Comparison of ENCODE assay signal across 1 cellular context in genomic region chr22:39148727-39149535, GRCh38.
TF ChIP-seq lines count a peak whose summit lies in the region.

No MANE protein-coding gene starts in this region.

TF ChIP-seq in GM12878, 131 proteins besides CTCF, POLR2A, EP300 and RAD21 (continued from another document and continues in another):
- TF ChIP-seq ZBTB40 (IDR thresholded peaks at IDR 0.05; ENCODE audit: borderline replicate concordance): no peak
- peak; percentile 75 for TF ChIP-seq RELA (IDR thresholded peaks at IDR 0.05; ENCODE audit: borderline replicate concordance, partially characterized antibody)
- TF ChIP-seq ZNF274 (IDR thresholded peaks at IDR 0.05; ENCODE audit: insufficient read depth, insufficient read length): no peak
- peak; percentile 97 for TF ChIP-seq NFXL1 (IDR thresholded peaks at IDR 0.05; ENCODE audit: borderline replicate concordance)
- TF ChIP-seq ATF7 (IDR thresholded peaks at IDR 0.05; ENCODE audit: low read depth): peak; percentile 52; the same call in 1 of the 2 replicates
- TF ChIP-seq TCF3 (IDR thresholded peaks at IDR 0.05; ENCODE audit: borderline replicate concordance, insufficient read depth, low read depth, low read length): no peak
- no peak; the same call in 1 of the 2 replicates for TF ChIP-seq RCOR1 (conservative IDR thresholded peaks at IDR 0.05; ENCODE audit: low read depth, low read length)
- TF ChIP-seq RB1 (IDR thresholded peaks at IDR 0.05; ENCODE audit: borderline replicate concordance): no peak
- no peak for TF ChIP-seq ZNF384 (IDR thresholded peaks at IDR 0.05; ENCODE audit: borderline replicate concordance, low read depth, low read length)
- no peak for TF ChIP-seq CREM (IDR thresholded peaks at IDR 0.05; ENCODE audit: low read depth)
- TF ChIP-seq BCL3 (IDR thresholded peaks at IDR 0.05; ENCODE audit: borderline replicate concordance, insufficient read depth, low read depth, low read length, poor library complexity, severe bottlenecking): no peak
- TF ChIP-seq HCFC1 (IDR thresholded peaks at IDR 0.05; ENCODE audit: low read length): no peak
- no peak for TF ChIP-seq CHD4 (IDR thresholded peaks at IDR 0.05)
- TF ChIP-seq CEBPZ (IDR thresholded peaks at IDR 0.05; ENCODE audit: low read depth, low read length): no peak
- no peak for TF ChIP-seq ZSCAN29 (IDR thresholded peaks at IDR 0.05)
- TF ChIP-seq NKRF (conservative IDR thresholded peaks at IDR 0.05): peak; percentile 25; the same call in 1 of the 2 replicates
- no peak for TF ChIP-seq SMAD5 (IDR thresholded peaks at IDR 0.05; ENCODE audit: low read depth)
- TF ChIP-seq TAF1 (IDR thresholded peaks at IDR 0.05; ENCODE audit: borderline replicate concordance, low read depth, low read length): 0 out of 2 replicates have a peak, but pooled peaks have one; percentile 32
- no peak for TF ChIP-seq MAX (IDR thresholded peaks at IDR 0.05; ENCODE audit: low read depth, low read length)
- TF ChIP-seq CUX1 (IDR thresholded peaks at IDR 0.05; ENCODE audit: insufficient replicate concordance, low read depth, low read length): no peak
- TF ChIP-seq NBN (IDR thresholded peaks at IDR 0.05): peak; percentile 83
- no peak for TF ChIP-seq ZNF24 (IDR thresholded peaks at IDR 0.05)
- peak in 1 of 2 experiments; percentile 48; a peak in 2 of 4 replicates for TF ChIP-seq BHLHE40 (IDR thresholded peaks at IDR 0.05; ENCODE audit: borderline replicate concordance in 1 of 2, low read depth in 2 of 2, low read length in 1 of 2)
- no peak for TF ChIP-seq MTA3 (IDR thresholded peaks at IDR 0.05; ENCODE audit: borderline replicate concordance, low read length)
- TF ChIP-seq RAD51 (IDR thresholded peaks at IDR 0.05): no peak
- no peak for TF ChIP-seq ZZZ3 (IDR thresholded peaks at IDR 0.05; ENCODE audit: control insufficient read depth, insufficient read length, low read depth)
- TF ChIP-seq RELB (IDR thresholded peaks at IDR 0.05; ENCODE audit: low read depth): peak; percentile 97
- no peak for TF ChIP-seq IRF5 (IDR thresholded peaks at IDR 0.05; ENCODE audit: borderline replicate concordance)
- TF ChIP-seq ZBTB33 (IDR thresholded peaks at IDR 0.05): no peak
- no peak for TF ChIP-seq NFYA (IDR thresholded peaks at IDR 0.05; ENCODE audit: borderline replicate concordance, low read depth, low read length)
- TF ChIP-seq SP1 (IDR thresholded peaks at IDR 0.05; ENCODE audit: low read depth, low read length): peak; percentile 61
- TF ChIP-seq TARDBP (IDR thresholded peaks at IDR 0.05; ENCODE audit: borderline replicate concordance): no peak
